ENCODE assay signal across 8 cellular contexts in the genomic region with DNA sequence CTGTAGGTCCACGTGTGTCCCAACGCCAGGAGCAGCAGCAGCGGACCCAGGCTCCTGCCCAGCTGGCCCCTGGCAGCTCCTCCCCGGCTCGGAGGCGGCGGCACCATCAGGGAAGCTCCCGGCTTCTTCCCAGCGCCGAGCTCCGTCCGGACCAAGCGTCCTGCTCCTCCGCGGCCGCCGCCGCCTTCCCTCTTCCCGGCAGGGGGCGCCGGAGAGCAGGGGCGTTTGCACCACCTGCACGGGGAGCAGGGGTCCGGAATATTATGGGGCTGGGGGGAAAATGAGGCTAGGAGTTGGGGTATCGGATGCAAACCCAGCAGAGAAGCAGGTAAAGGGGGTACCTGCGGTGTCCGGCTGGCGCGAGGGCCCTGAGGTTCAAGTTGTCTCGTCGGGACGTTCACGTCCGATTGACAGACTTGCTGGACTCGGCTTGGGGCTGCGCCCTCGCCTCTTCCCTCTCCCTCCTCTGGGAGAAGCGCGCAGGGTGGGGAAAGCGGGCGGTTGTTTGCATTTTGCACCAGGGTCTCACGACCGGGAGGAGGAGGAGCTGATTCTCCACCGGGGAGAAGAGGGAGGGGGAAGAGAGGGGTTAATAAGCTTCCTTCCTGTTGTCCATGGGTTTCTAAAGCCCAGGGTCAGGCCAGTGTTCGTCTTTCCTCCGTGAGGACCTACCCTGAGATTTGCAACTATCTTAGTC. TPM values are rescaled to one million over a fixed set of nuclear protein-coding genes. Genes with fewer than 3 reads are reported as not detected.
DNase-seq lines count a peak whose midpoint lies in the region; ATAC-seq and TF ChIP-seq lines count a peak whose summit lies in the region.

A gene (minus strand): TSS at position 188 of the 697 bp plus-strand sequence.

- no TSS peak for BruUV-seq in OCI-LY7 (replicated peaks; lab: Mats Ljungman, UMichigan)

- H3K9me3 ChIP-seq in OCI-LY7 (ENCODE audit: low read length) (no peaks in the 10 kb centered on the region), left lung (no peaks in the 10 kb centered on the region)
- no peaks in the 10 kb centered on the region for H3K9me3 ChIP-seq in CD4-positive, alpha-beta memory T cell (ENCODE audit: control insufficient read depth in 1 of 2, low read length in 2 of 2)

- H3K9me2 ChIP-seq in OCI-LY7 (ENCODE audit: insufficient read depth, low read length) = no peaks in the 10 kb centered on the region

- H4K20me1 ChIP-seq in OCI-LY7 (ENCODE audit: insufficient read depth, low read length) = no peaks in the 10 kb centered on the region

- H3K27me3 ChIP-seq in left lung = peaks cover 14 to 67% of the 10 kb centered on the region in 2 donors
- H3K27me3 ChIP-seq in CD4-positive, alpha-beta memory T cell (ENCODE audit: insufficient read depth, low read length) = peaks cover 5% of the 10 kb centered on the region

- intact Hi-C loops in OCI-LY7 (cut with micrococcal nuclease; ENCODE audit: unreplicated experiment) = no loop called here
- intact Hi-C loops in left lung (cut with DNase I) = no loop called here
- intact Hi-C loops in CD4-positive, alpha-beta memory T cell (cut with micrococcal nuclease) = no loop called here

- peak; percentile 77 for ATAC-seq in HG02885 (IDR thresholded peaks at IDR 0.05; ENCODE audit: poor library complexity, unreplicated experiment)
- ATAC-seq in left lung = peak; percentile 97

- no peaks in the 10 kb centered on the region for H3K36me3 Mint-ChIP-seq in CD4-positive, alpha-beta memory T cell

- H3K27ac Mint-ChIP-seq in CD4-positive, alpha-beta memory T cell = no peak within 1 kb of the TSS

- H3K9me3 Mint-ChIP-seq in CD4-positive, alpha-beta memory T cell = no peaks in the 10 kb centered on the region

- H3K79me2 ChIP-seq in OCI-LY7 (ENCODE audit: insufficient read depth, low read depth, low read length) = no peaks in the 10 kb centered on the region

- H2AFZ ChIP-seq in OCI-LY7 (ENCODE audit: low read length) = no peak within 1 kb of the TSS

- H3K27ac ChIP-seq in OCI-LY7 (ENCODE audit: low read depth, low read length, poor library complexity, severe bottlenecking) = no peak within 1 kb of the TSS
- H3K27ac ChIP-seq in left lung = peak within 1 kb of the TSS; percentile 22 to 71
- no peak within 1 kb of the TSS for H3K27ac ChIP-seq in CD4-positive, alpha-beta memory T cell (ENCODE audit: low read depth, low read length)

- no peaks in the 10 kb centered on the region for H3K36me3 ChIP-seq in OCI-LY7 (ENCODE audit: insufficient read depth, low read length)
- no peaks in the 10 kb centered on the region for H3K36me3 ChIP-seq in left lung
- H3K36me3 ChIP-seq in CD4-positive, alpha-beta memory T cell (ENCODE audit: insufficient read depth, low read length) = no peaks in the 10 kb centered on the region

- DNase-seq in NCI-H1417 (lab: John Stamatoyannopoulos, UW) (peak; percentile 55 to 92 (median 91)), NCI-H1417 treated with DMSO at 0.1 percent for 48 hours (lab: John Stamatoyannopoulos, UW) (no peak), OCI-LY7 (ENCODE audit: low spot score) (no peak), choroid plexus epithelial cell (ENCODE audit: low read depth) (peak; percentile 78), left lung (peak; percentile 55 to 89)
- peak; percentile 1 for DNase-seq in stimulated activated CD8-positive, alpha-beta memory T cell treated with anti-CD3 and anti-CD28 coated beads, Interleukin-4, amount 100 ng/mL, for 24 hours (ENCODE audit: low read depth)
- DNase-seq in CD4-positive, alpha-beta memory T cell = no peak

- no peak within 1 kb of the TSS for H3K4me2 ChIP-seq in OCI-LY7 (ENCODE audit: low read length)

- H3K4me1 ChIP-seq in OCI-LY7 (ENCODE audit: insufficient read depth, low read length, poor library complexity, severe bottlenecking) = no peaks in the 10 kb centered on the region
- H3K4me1 ChIP-seq in left lung = peaks cover 0 to 9% of the 10 kb centered on the region in 2 donors
- H3K4me1 ChIP-seq in CD4-positive, alpha-beta memory T cell (ENCODE audit: insufficient read depth, low read length) = no peaks in the 10 kb centered on the region

- H3K4me1 Mint-ChIP-seq in CD4-positive, alpha-beta memory T cell = peaks cover 2 to 15% (median 13%) of the 10 kb centered on the region in 4 donors

- CTCF ChIA-PET in OCI-LY7 (lab: Charles Lee; ENCODE audit: unreplicated experiment) = no interaction called here
- CTCF ChIA-PET in CD4-positive, alpha-beta memory T cell (lab: Charles Lee; ENCODE audit: partially characterized antibody) = no interaction called here

- peaks cover 30 to 37% of the 10 kb centered on the region in 2 donors for H3K27me3 Mint-ChIP-seq in CD4-positive, alpha-beta memory T cell

- H3K4me3 Mint-ChIP-seq in CD4-positive, alpha-beta memory T cell = peak within 1 kb of the TSS in 3 of 8 donors; percentile 62 to 66 (median 66)

- TF ChIP-seq CTCF in OCI-LY7 (conservative IDR thresholded peaks at IDR 0.05; ENCODE audit: low read length) (peak; percentile 51), choroid plexus epithelial cell (conservative IDR thresholded peaks at IDR 0.05; ENCODE audit: low read depth, low read length) (peak; percentile 88), left lung (IDR thresholded peaks at IDR 0.05) (peak; percentile 79 to 82)

- H3K4me3 ChIP-seq in OCI-LY7 (ENCODE audit: low read depth, low read length, poor library complexity, severe bottlenecking) (no peak within 1 kb of the TSS), choroid plexus epithelial cell (ENCODE audit: low read depth, low read length) (peak within 1 kb of the TSS; percentile 82), left lung (peak within 1 kb of the TSS; percentile 31 to 40)
- no peak within 1 kb of the TSS for H3K4me3 ChIP-seq in CD4-positive, alpha-beta memory T cell (ENCODE audit: low read length in 2 of 2)

- POLR2A ChIA-PET in OCI-LY7 (lab: Charles Lee) = no interaction called here
- POLR2A ChIA-PET in CD4-positive, alpha-beta memory T cell (lab: Charles Lee; ENCODE audit: partially characterized antibody) = no interaction called here

RNA-seq across cellular contexts. Expression of the gene that starts here (rescaled TPM):
- 0.08 and 0.16 TPM in 2 replicates for total RNA-seq in OCI-LY7 (2014; rRNA removed; shearing (Covaris generic))
- total RNA-seq in OCI-LY7 (2022) (0.70 and 0.85 TPM in 2 replicates), left lung (10 to 100 TPM; 16.0 to 34.4 TPM)
- not detected for total RNA-seq in CD4-positive, alpha-beta memory T cell
- not detected for polyA plus RNA-seq in CD4-positive, alpha-beta memory T cell

Comparison
In these comparisons a context has a peak if more than half of its experiments do, and no peak if none do; other contexts are left out.
1. RNA of the gene that starts here (total RNA-seq): 16.0 to 34.4 TPM in left lung; 0.08 to 0.85 TPM in OCI-LY7 and not detected in CD4-positive, alpha-beta memory T cell; every median in the first group is over 4 times any median in the second.
2. DNase-seq: peak in NCI-H1417 (3 of 3), choroid plexus epithelial cell (single experiment), left lung (2 of 2) and stimulated activated CD8-positive, alpha-beta memory T cell treated with anti-CD3 and anti-CD28 coated beads, Interleukin-4, amount 100 ng/mL, for 24 hours (single experiment); none in NCI-H1417 treated with DMSO at 0.1 percent for 48 hours (single experiment), OCI-LY7 (single experiment) and CD4-positive, alpha-beta memory T cell (0 of 5).
3. H3K27ac ChIP-seq: peak in left lung (2 of 2); none in OCI-LY7 (single experiment) and CD4-positive, alpha-beta memory T cell (single experiment).
4. H3K4me3 ChIP-seq: peak in choroid plexus epithelial cell (single experiment) and left lung (2 of 2); none in OCI-LY7 (single experiment) and CD4-positive, alpha-beta memory T cell (0 of 2).
5. Peak in every context shown above with its lines, with median percentiles within 50 percentile points of each other: CTCF ChIP-seq.